18 cellular contexts compared by ENCODE assay signal in genomic region chr3:196623350-196623749, GRCh38. TPM values are rescaled to one million over a fixed set of nuclear protein-coding genes. Genes with fewer than 3 reads are reported as not detected.
DNase-seq lines count a peak whose midpoint lies in the region; ATAC-seq and TF ChIP-seq lines count a peak whose summit lies in the region.
"Had no signal": no experiment of that assay in that cellular context is flagged by ENCODE, and none has a peak within 500 bp of the region (broad histone marks: within the 10 kb centered on the region; RNA-seq: fewer than 3 reads in every experiment).

No MANE protein-coding gene starts in this region.

- intact Hi-C loops in ascending aorta (cut with DNase I), result no loop called here

- ATAC-seq in left lobe of liver (peak; percentile 40), HG03520 (IDR thresholded peaks at IDR 0.05; ENCODE audit: unreplicated experiment) (no peak)
- ATAC-seq: activated T-cell treated with anti-CD3 and anti-CD28 coated beads, Interleukin-2, amount 50 U/mL, for 4 hours; T-cell had no signal

- peak overlapping the region; percentile 96 for H3K27ac ChIP-seq in HL-60 (replicated peaks)
- H3K27ac ChIP-seq in cingulate gyrus (ENCODE audit: low read depth, low read length), result peak overlapping the region; percentile 80
- H3K27ac ChIP-seq in temporal lobe (ENCODE audit: low read depth, low read length), result peak overlapping the region; percentile 12
- peak overlapping the region in 1 of 2 donors; percentile 25 for H3K27ac ChIP-seq in ascending aorta
- H3K27ac ChIP-seq: VCaP had no signal

- H3K36me3 ChIP-seq in ascending aorta, result no peaks in the 10 kb centered on the region
- H3K36me3 ChIP-seq: gastrocnemius medialis had no signal

- no peaks in the 10 kb centered on the region for H3K4me1 ChIP-seq in ascending aorta

- H3K9me3 ChIP-seq in ascending aorta, result no peaks in the 10 kb centered on the region
- H3K9me3 ChIP-seq: gastrocnemius medialis had no signal

- no peak for TF ChIP-seq CTCF in HL-60 (IDR thresholded peaks at IDR 0.05; ENCODE audit: insufficient read depth, low read length)
- TF ChIP-seq CTCF in ascending aorta (IDR thresholded peaks at IDR 0.05), result no peak

- H3K4me3 ChIP-seq in HL-60 (replicated peaks; ENCODE audit: insufficient read depth, low read length) (no peak overlapping the region), ascending aorta (no peak overlapping the region)
- H3K4me3 ChIP-seq: gastrocnemius medialis had no signal

- H3K27me3 ChIP-seq in HL-60 (ENCODE audit: insufficient read depth, poor library complexity, severe bottlenecking), result no peaks in the 10 kb centered on the region
- H3K27me3 ChIP-seq in ascending aorta, result no peaks in the 10 kb centered on the region
- H3K27me3 ChIP-seq: gastrocnemius medialis had no signal

- DNase-seq in HL-60 (ENCODE audit: low read depth in 1 of 2, low spot score in 1 of 2) (peak in 1 of 2 experiments; percentile 51), left lobe of liver (ENCODE audit: low spot score) (no peak), ascending aorta (ENCODE audit: low spot score in 2 of 2) (no peak), GF-D8 (lab: John Stamatoyannopoulos, UW) (no peak)
- DNase-seq: activated CD4-positive, alpha-beta T cell treated with anti-CD3 and anti-CD28 coated beads, Interleukin-2, amount 50 U/mL, for 48 hours; activated naive CD4-positive, alpha-beta T cell treated with anti-CD3 and anti-CD28 coated beads, Interleukin-2, amount 10 ng/mL, durations not matched to agents 7 days and 5 days; activated T-cell treated with anti-CD3 and anti-CD28 coated beads, Interleukin-2, amount 50 U/mL, for 4 hours; KG1; naive B cell; NCI-H1105; NCI-H524; SHP77; T-cell had no signal

RNA-seq across cellular contexts. Expression of gene NRROS, which starts 16.1 kb away (rescaled TPM):
- total RNA-seq in left lobe of liver (1.7 TPM), temporal lobe (0.49 TPM), ascending aorta (22.6 TPM)

RNA-seq across cellular contexts. Expression of gene FBXO45, which starts 54.9 kb away (rescaled TPM):
- total RNA-seq in left lobe of liver (3.5 TPM), temporal lobe (34.9 TPM), ascending aorta (0.64 TPM)

RNA-seq across cellular contexts. Expression of gene WDR53, which starts 55.0 kb away (rescaled TPM):
- total RNA-seq in left lobe of liver (5.1 TPM), temporal lobe (5.4 TPM), ascending aorta (0.21 TPM)
